In the genomic region with DNA sequence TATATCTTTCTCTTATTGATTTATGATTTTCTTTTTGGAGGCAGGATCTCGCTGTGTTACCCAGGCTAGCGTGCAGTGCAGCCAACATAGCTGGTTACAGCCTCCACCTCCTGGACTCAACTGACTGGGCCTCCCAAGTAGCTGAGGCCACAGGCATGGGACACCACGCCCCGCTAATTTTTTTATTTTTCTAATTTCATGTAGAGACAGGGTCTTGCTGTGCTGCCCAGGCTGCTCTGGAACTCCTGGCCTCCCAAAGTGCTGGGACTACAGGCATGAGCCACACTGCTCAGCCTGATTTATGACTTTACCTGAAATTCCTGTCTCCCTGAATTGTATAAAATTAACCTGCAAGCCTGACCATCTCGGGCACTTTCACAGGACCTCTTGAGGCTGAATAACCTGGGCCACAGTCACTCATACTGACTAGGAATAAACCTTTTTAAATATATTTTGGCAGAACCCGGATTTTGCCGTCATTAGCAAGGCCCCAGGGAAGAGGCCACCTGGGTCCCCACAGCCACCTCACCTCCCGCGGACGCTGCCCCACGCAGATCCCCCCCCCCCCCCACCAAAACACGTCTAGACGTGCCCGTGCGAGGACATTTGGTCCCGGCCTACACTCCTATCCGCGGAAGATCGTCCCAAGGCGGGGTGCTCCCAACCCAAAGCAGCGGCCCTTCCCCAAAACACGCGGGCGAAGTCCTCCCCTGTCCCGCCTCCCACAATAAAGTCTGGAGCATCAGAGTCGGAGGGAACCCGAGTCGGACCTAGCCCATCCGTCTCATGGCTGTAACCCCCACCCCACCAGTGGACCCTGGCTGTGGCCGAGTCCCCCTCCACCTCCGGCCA, we compare ENCODE assay signal across 8 cellular contexts. TPM values are rescaled to one million over a fixed set of nuclear protein-coding genes. Genes with fewer than 3 reads are reported as not detected.
DNase-seq lines count a peak whose midpoint lies in the region; ATAC-seq, FAIRE-seq and TF ChIP-seq lines count a peak whose summit lies in the region.

No MANE protein-coding gene starts in this region.

- H3K27ac ChIP-seq in GM23338 (ENCODE audit: low read depth): no peak overlapping the region; the same call in 1 of the 2 replicates
- peak overlapping the region; percentile 78 to 96 (median 92) for H3K27ac ChIP-seq in heart right ventricle
- peak overlapping the region; percentile 94 for H3K27ac ChIP-seq in rectal smooth muscle tissue (ENCODE audit: low read depth, low read length)

- TF ChIP-seq CTCF in GM23338 (conservative IDR thresholded peaks at IDR 0.05; ENCODE audit: low read depth in 2 of 2): no peak
- no peak for TF ChIP-seq CTCF in activated CD8-positive, alpha-beta T cell treated with anti-CD3 and anti-CD28 coated beads for 36 hours (IDR thresholded peaks at IDR 0.05)
- no peak for TF ChIP-seq CTCF in heart right ventricle (IDR thresholded peaks at IDR 0.05)
- TF ChIP-seq CTCF in GM20000 (IDR thresholded peaks at IDR 0.05; ENCODE audit: extremely low read depth, missing control alignments): no peak

- H3F3A ChIP-seq in GM23338 (replicated peaks; ENCODE audit: low read depth): no peaks in the 10 kb centered on the region

- peak overlapping the region; percentile 79 for H3K27ac Mint-ChIP-seq in GM23338
- peak overlapping the region; percentile 89 for H3K27ac Mint-ChIP-seq in activated CD8-positive, alpha-beta T cell treated with anti-CD3 and anti-CD28 coated beads for 36 hours

- peaks cover 9% of the 10 kb centered on the region for H3K9me3 Mint-ChIP-seq in GM23338
- peaks cover 13% of the 10 kb centered on the region for H3K9me3 Mint-ChIP-seq in activated CD8-positive, alpha-beta T cell treated with anti-CD3 and anti-CD28 coated beads for 36 hours

- no peak for FAIRE-seq in GM12892 (lab: Jason Lieb, UNC)

- intact Hi-C loops in activated CD8-positive, alpha-beta T cell treated with anti-CD3 and anti-CD28 coated beads for 36 hours (cut with micrococcal nuclease): loop anchor here (5.0 kb wide), 1 partner anchor 73 kb away; the partner anchor contains the start of gene NANP
- intact Hi-C loops in heart right ventricle (cut with DNase I): loop anchor here in 4 of 10 donors (2.0 to 5.0 kb wide), 2 partner anchors 55 to 73 kb away; partner anchors contain the start of gene NANP (in 3 of the 4)

- H3K9ac ChIP-seq in rectal smooth muscle tissue (ENCODE audit: low read length): peak overlapping the region; percentile 13

- peak overlapping the region; percentile 60 for H2AFZ ChIP-seq in GM23338

- peaks cover 5% of the 10 kb centered on the region for H3K36me3 Mint-ChIP-seq in GM23338 (ENCODE audit: low read depth)
- H3K36me3 Mint-ChIP-seq in activated CD8-positive, alpha-beta T cell treated with anti-CD3 and anti-CD28 coated beads for 36 hours (ENCODE audit: low read depth): peaks cover 37% of the 10 kb centered on the region

- H3K4me3 ChIP-seq in GM23338: peak overlapping the region; percentile 70
- H3K4me3 ChIP-seq in heart right ventricle: peak overlapping the region; percentile 75 to 99 (median 90)
- H3K4me3 ChIP-seq in rectal smooth muscle tissue (ENCODE audit: low read length): peak overlapping the region; percentile 93

- H3K9me2 ChIP-seq in GM23338 (ENCODE audit: insufficient read depth): no peaks in the 10 kb centered on the region

- CTCF ChIA-PET in activated CD8-positive, alpha-beta T cell treated with anti-CD3 and anti-CD28 coated beads for 36 hours (lab: Charles Lee): no interaction called here

- POLR2A ChIA-PET in activated CD8-positive, alpha-beta T cell treated with anti-CD3 and anti-CD28 coated beads for 36 hours (lab: Charles Lee): interaction anchor here (0.8 to 1.2 kb wide), 3 partner anchors 11 to 288 kb away, joined by 3 to 4 read pairs (median 4); partner anchors contain the start of gene GINS1

- no peaks in the 10 kb centered on the region for H4K20me1 ChIP-seq in GM23338 (replicated peaks; ENCODE audit: insufficient read depth)

- H3K4me1 Mint-ChIP-seq in GM23338: no peaks in the 10 kb centered on the region; the same call in 2 of the 3 replicates
- peaks cover 42% of the 10 kb centered on the region for H3K4me1 Mint-ChIP-seq in activated CD8-positive, alpha-beta T cell treated with anti-CD3 and anti-CD28 coated beads for 36 hours (ENCODE audit: low read depth)

- peak overlapping the region; percentile 87 for H3K4me3 Mint-ChIP-seq in GM23338
- H3K4me3 Mint-ChIP-seq in activated CD8-positive, alpha-beta T cell treated with anti-CD3 and anti-CD28 coated beads for 36 hours: peak overlapping the region; percentile 84

- peak; percentile 39 for DNase-seq in AG20443 (ENCODE audit: low spot score)
- peak; percentile 31 for DNase-seq in GM23338 (ENCODE audit: low spot score)
- DNase-seq in activated CD8-positive, alpha-beta T cell treated with anti-CD3 and anti-CD28 coated beads for 36 hours: no peak
- peak in 1 of 2 donors; percentile 30 for DNase-seq in heart right ventricle
- no peak for DNase-seq in GM12892 (ENCODE audit: insufficient read length)
- no peak for DNase-seq in DMS153 treated with DMSO at 0.1 percent for 48 hours (lab: John Stamatoyannopoulos, UW; ENCODE audit: unreplicated experiment)
- DNase-seq in GM20000 (ENCODE audit: low spot score): no peak

- H3K27me3 ChIP-seq in GM23338 (ENCODE audit: insufficient read depth) (no peaks in the 10 kb centered on the region), heart right ventricle (no peaks in the 10 kb centered on the region), rectal smooth muscle tissue (ENCODE audit: control insufficient read depth, insufficient read depth, low read length) (no peaks in the 10 kb centered on the region)

- H3K79me2 ChIP-seq in GM23338 (replicated peaks; ENCODE audit: insufficient read depth): peaks cover 7% of the 10 kb centered on the region

- H3K4me1 ChIP-seq in GM23338 (ENCODE audit: insufficient read depth): no peaks in the 10 kb centered on the region; the same call in 1 of the 2 replicates
- peaks cover 0 to 25% (median 16%) of the 10 kb centered on the region in 9 donors for H3K4me1 ChIP-seq in heart right ventricle
- H3K4me1 ChIP-seq in rectal smooth muscle tissue (ENCODE audit: control insufficient read depth, insufficient read depth, low read length): peaks cover 6% of the 10 kb centered on the region

- H3K9me3 ChIP-seq in heart right ventricle: peaks cover 0 to 20% (median 11%) of the 10 kb centered on the region in 11 donors

- 14% methylated on average over 31 of the region's 31 CpGs for WGBS in heart right ventricle, 2 donors

- H3K4me2 ChIP-seq in GM23338: peak overlapping the region; percentile 82

- TF ChIP-seq POLR2A in GM12892 (IDR thresholded peaks at IDR 0.05; ENCODE audit: low read depth, low read length): no peak

- H3K36me3 ChIP-seq in GM23338 (ENCODE audit: insufficient read depth) (no peaks in the 10 kb centered on the region), heart right ventricle (peaks cover 0 to 16% (median 0%) of the 10 kb centered on the region in 9 donors), rectal smooth muscle tissue (ENCODE audit: control insufficient read depth, insufficient read depth, low read length) (no peaks in the 10 kb centered on the region)

- ATAC-seq in GM23338 (peak; percentile 9; the same call in 2 of the 3 replicates), heart right ventricle (peak in 6 of 8 donors; percentile 2 to 27 (median 6))
- ATAC-seq in activated CD8-positive, alpha-beta T cell treated with anti-CD3 and anti-CD28 coated beads for 36 hours: no peak

- H3K27me3 Mint-ChIP-seq in GM23338 (ENCODE audit: insufficient read depth, low read depth, poor library complexity): peaks cover 4% of the 10 kb centered on the region
- no peaks in the 10 kb centered on the region for H3K27me3 Mint-ChIP-seq in activated CD8-positive, alpha-beta T cell treated with anti-CD3 and anti-CD28 coated beads for 36 hours

TF ChIP-seq in GM23338, 12 proteins besides CTCF, POLR2A, EP300 and RAD21 (continues in another document):
- TF ChIP-seq ZNF331 (CRISPR knock-in tag; IDR thresholded peaks at IDR 0.05; ENCODE audit: low read depth) (no peak), POLR2AphosphoS5 (IDR thresholded peaks at IDR 0.05; ENCODE audit: low read depth) (no peak), EZH2phosphoT487 (IDR thresholded peaks at IDR 0.05; ENCODE audit: unreplicated experiment) (no peak)
- TF ChIP-seq, protein P1, sequence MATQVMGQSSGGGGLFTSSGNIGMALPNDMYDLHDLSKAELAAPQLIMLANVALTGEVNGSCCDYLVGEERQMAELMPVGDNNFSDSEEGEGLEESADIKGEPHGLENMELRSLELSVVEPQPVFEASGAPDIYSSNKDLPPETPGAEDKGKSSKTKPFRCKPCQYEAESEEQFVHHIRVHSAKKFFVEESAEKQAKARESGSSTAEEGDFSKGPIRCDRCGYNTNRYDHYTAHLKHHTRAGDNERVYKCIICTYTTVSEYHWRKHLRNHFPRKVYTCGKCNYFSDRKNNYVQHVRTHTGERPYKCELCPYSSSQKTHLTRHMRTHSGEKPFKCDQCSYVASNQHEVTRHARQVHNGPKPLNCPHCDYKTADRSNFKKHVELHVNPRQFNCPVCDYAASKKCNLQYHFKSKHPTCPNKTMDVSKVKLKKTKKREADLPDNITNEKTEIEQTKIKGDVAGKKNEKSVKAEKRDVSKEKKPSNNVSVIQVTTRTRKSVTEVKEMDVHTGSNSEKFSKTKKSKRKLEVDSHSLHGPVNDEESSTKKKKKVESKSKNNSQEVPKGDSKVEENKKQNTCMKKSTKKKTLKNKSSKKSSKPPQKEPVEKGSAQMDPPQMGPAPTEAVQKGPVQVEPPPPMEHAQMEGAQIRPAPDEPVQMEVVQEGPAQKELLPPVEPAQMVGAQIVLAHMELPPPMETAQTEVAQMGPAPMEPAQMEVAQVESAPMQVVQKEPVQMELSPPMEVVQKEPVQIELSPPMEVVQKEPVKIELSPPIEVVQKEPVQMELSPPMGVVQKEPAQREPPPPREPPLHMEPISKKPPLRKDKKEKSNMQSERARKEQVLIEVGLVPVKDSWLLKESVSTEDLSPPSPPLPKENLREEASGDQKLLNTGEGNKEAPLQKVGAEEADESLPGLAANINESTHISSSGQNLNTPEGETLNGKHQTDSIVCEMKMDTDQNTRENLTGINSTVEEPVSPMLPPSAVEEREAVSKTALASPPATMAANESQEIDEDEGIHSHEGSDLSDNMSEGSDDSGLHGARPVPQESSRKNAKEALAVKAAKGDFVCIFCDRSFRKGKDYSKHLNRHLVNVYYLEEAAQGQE (IDR thresholded peaks at IDR 0.05; ENCODE audit: unreplicated experiment): no peak

RNA-seq across cellular contexts. Expression of gene ZNF337, which starts 0.9 kb away (rescaled TPM):
- total RNA-seq in GM23338 (2014; rRNA removed; shearing (Covaris generic)): 6.3 TPM in 2 replicates
- polyA plus RNA-seq in GM23338 (2016; fragmentation: Nextera tagmentation; extraction: Ambion mirVana) (0.61 and 2.1 TPM in 2 replicates), heart right ventricle (10 to 100 TPM in 1 of 2 donors, 1 to 10 TPM in 1; 5.4 to 17.1 TPM)
- total RNA-seq in activated CD8-positive, alpha-beta T cell treated with anti-CD3 and anti-CD28 coated beads for 36 hours: 10 to 100 TPM; 15.0 to 16.6 TPM
- 1 to 10 TPM; 5.9 to 8.6 (median 7.4) TPM for total RNA-seq in heart right ventricle
- 17.7 TPM for polyA plus RNA-seq in GM12892 (2012; ENCODE audit: missing spikeins)

Comparison
In these comparisons a context has a peak if more than half of its experiments do, and no peak if none do; other contexts are left out.
1. DNase-seq: peak in AG20443 (single experiment) and GM23338 (single experiment); none in activated CD8-positive, alpha-beta T cell treated with anti-CD3 and anti-CD28 coated beads for 36 hours (single experiment), GM12892 (single experiment), DMS153 treated with DMSO at 0.1 percent for 48 hours (single experiment) and GM20000 (single experiment).
2. Peak in every context shown above with its lines, with median percentiles within 50 percentile points of each other: H3K4me3 ChIP-seq.